Comparison of ENCODE assay signal across 8 cellular contexts in the genomic region with DNA sequence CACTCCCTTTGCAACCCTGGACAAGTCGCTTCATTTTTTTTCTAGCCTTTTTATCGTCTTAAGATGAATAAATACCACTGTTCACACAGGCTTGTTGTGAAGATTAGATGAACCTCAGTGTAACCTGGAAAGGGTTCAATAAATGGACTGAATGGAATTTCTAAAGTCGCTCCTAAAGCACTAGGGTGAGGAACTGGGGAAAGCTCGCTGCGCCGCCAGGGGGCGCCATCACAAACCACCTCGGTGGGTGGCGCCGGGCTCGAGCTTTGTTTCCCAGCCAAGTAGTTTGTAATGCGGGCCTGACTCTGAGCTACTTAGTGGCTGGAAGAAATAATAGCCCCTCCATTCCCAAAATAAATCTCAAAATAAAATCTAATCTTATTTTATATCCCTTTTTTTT. TPM values are rescaled to one million over a fixed set of nuclear protein-coding genes. Genes with fewer than 3 reads are reported as not detected.
A peak's percentile ranks its signal among the peaks of the same experiment; 100 is the strongest.
DNase-seq lines count a peak whose midpoint lies in the region; ATAC-seq and TF ChIP-seq lines count a peak whose summit lies in the region.

No MANE protein-coding gene starts in this region.

- no peak overlapping the region for H2BK5ac ChIP-seq in mesenchymal stem cell (ENCODE audit: low read depth, low read length, poor library complexity, severe bottlenecking)

- H3K79me2 ChIP-seq in PC-9 (ENCODE audit: low read depth) = peaks cover 37% of the 10 kb centered on the region

- no peaks in the 10 kb centered on the region for H3K9me2 ChIP-seq in PC-9 (ENCODE audit: insufficient read depth)

- no peak overlapping the region for H2BK120ac ChIP-seq in mesenchymal stem cell (ENCODE audit: low read depth, low read length)

- H3K27me3 ChIP-seq in PC-9 (ENCODE audit: insufficient read depth, low read depth) = no peaks in the 10 kb centered on the region
- H3K27me3 ChIP-seq in mesenchymal stem cell (ENCODE audit: control insufficient read depth in 1 of 2, insufficient read depth in 1 of 2, low read length in 2 of 2) = peaks cover 21 to 59% of the 10 kb centered on the region in 2 experiments

- H3K9me3 ChIP-seq in PC-9 (ENCODE audit: insufficient read depth, low read depth) (no peaks in the 10 kb centered on the region), mesenchymal stem cell (ENCODE audit: control insufficient read depth, low read length) (no peaks in the 10 kb centered on the region)

- no peak overlapping the region for H2AK5ac ChIP-seq in mesenchymal stem cell (ENCODE audit: low read length, severe bottlenecking)

- CTCF ChIA-PET in PC-9 (lab: Charles Lee) = interaction anchor here (0.5 to 4.2 kb wide), 23 partner anchors 12 to 1242 kb away, joined by 3 to 50 read pairs (median 5); no protein-coding TSS in a partner anchor

- POLR2A ChIA-PET in PC-9 (lab: Charles Lee; ENCODE audit: unreplicated experiment) = interaction anchor here (0.7 kb wide), 2 partner anchors 21 to 244 kb away, joined by 8 to 15 read pairs; no protein-coding TSS in a partner anchor

- H2AFZ ChIP-seq in PC-9 (no peak overlapping the region), mesenchymal stem cell (ENCODE audit: low read depth, low read length) (no peak overlapping the region)

- peaks cover 28% of the 10 kb centered on the region for H3F3A ChIP-seq in PC-9 (ENCODE audit: insufficient read depth, low read depth)

- H3K27ac ChIP-seq in PC-9 = no peak overlapping the region
- no peak overlapping the region for H3K27ac ChIP-seq in mesenchymal stem cell (ENCODE audit: low read length, poor library complexity, severe bottlenecking)

- DNase-seq in AG09319 (ENCODE audit: extremely low read depth, low read depth) = no peak
- peak; percentile 63 for DNase-seq in GM20000 (ENCODE audit: low spot score)
- peak in 1 of 2 experiments; percentile 40 for DNase-seq in PC-9
- peak; percentile 64 to 66 for DNase-seq in activated T-helper 1 cell treated with anti-CD3 and anti-CD28 coated beads, Interleukin-2, amount 50 U/mL, for 16 hours (ENCODE audit: low read depth in 1 of 2, low spot score in 1 of 2)
- peak; percentile 88 for DNase-seq in Right ventricle myocardium inferior (ENCODE audit: missing footprints)
- peak; percentile 54 to 73 for DNase-seq in stimulated activated CD4-positive, alpha-beta T cell treated with anti-CD3 and anti-CD28 coated beads, Interleukin-12 subunit alpha, Interleukin-12 subunit beta, amount 100 ng/mL, for 24 hours (ENCODE audit: low read depth in 2 of 2)
- no peak for DNase-seq in mesenchymal stem cell
- DNase-seq in NCI-H345 (lab: John Stamatoyannopoulos, UW) = no peak

- WGBS in mesenchymal stem cell = 42% methylated on average over 9 of the region's 12 CpGs

- no peak overlapping the region for H3K9ac ChIP-seq in mesenchymal stem cell (ENCODE audit: low read length)

- H4K8ac ChIP-seq in mesenchymal stem cell (ENCODE audit: low read length) = no peak overlapping the region

- H3K4me1 ChIP-seq in PC-9 (replicated peaks; ENCODE audit: insufficient read depth) = peaks cover 34% of the 10 kb centered on the region
- H3K4me1 ChIP-seq in mesenchymal stem cell (ENCODE audit: control insufficient read depth, insufficient read depth, low read depth, low read length) = no peaks in the 10 kb centered on the region

- H4K20me1 ChIP-seq in PC-9 (ENCODE audit: insufficient read depth) = no peaks in the 10 kb centered on the region

- no peak overlapping the region for H4K91ac ChIP-seq in mesenchymal stem cell (ENCODE audit: low read length)

- H3K18ac ChIP-seq in mesenchymal stem cell (ENCODE audit: low read depth in 1 of 2, low read length in 2 of 2) = no peak overlapping the region

- H2BK15ac ChIP-seq in mesenchymal stem cell (ENCODE audit: low read depth, poor library complexity, severe bottlenecking) = no peak overlapping the region

- H3K23ac ChIP-seq in mesenchymal stem cell (ENCODE audit: low read length in 2 of 2) = no peak overlapping the region

- H3K79me1 ChIP-seq in mesenchymal stem cell (replicated peaks; ENCODE audit: low read length, poor library complexity, severe bottlenecking) = no peaks in the 10 kb centered on the region

- no peak overlapping the region for H2BK12ac ChIP-seq in mesenchymal stem cell (ENCODE audit: low read length in 2 of 2)

- peaks cover 22% of the 10 kb centered on the region for H3K36me3 ChIP-seq in PC-9 (ENCODE audit: low read depth)
- no peaks in the 10 kb centered on the region for H3K36me3 ChIP-seq in mesenchymal stem cell (ENCODE audit: control insufficient read depth in 1 of 2, insufficient read depth in 2 of 2, low read depth in 1 of 2, low read length in 2 of 2)

- no peak overlapping the region for H3K4ac ChIP-seq in mesenchymal stem cell (ENCODE audit: low read depth in 1 of 2, low read length in 2 of 2)

- no peak overlapping the region for H3K4me3 ChIP-seq in PC-9
- H3K4me3 ChIP-seq in mesenchymal stem cell (ENCODE audit: insufficient read depth in 1 of 2, low read depth in 1 of 2, low read length in 2 of 2) = no peak overlapping the region

- TF ChIP-seq CTCF in AG09319 (IDR thresholded peaks at IDR 0.05; ENCODE audit: low read depth, low read length) = peak; percentile 54
- peak; percentile 61 for TF ChIP-seq CTCF in GM20000 (IDR thresholded peaks at IDR 0.05; ENCODE audit: extremely low read depth, missing control alignments)
- peak; percentile 80 for TF ChIP-seq CTCF in PC-9 (conservative IDR thresholded peaks at IDR 0.05)

- intact Hi-C loops in PC-9 (cut with micrococcal nuclease; ENCODE audit: unreplicated experiment) = no loop called here
- intact Hi-C loops in Right ventricle myocardium inferior (cut with DNase I) = no loop called here

- no peak for ATAC-seq in Right ventricle myocardium inferior

- no peak overlapping the region for H3K14ac ChIP-seq in mesenchymal stem cell (ENCODE audit: low read length in 2 of 2)

- H3K4me2 ChIP-seq in PC-9 (no peak overlapping the region), mesenchymal stem cell (ENCODE audit: low read length, poor library complexity, severe bottlenecking) (no peak overlapping the region)

- no TSS peak for BruUV-seq in PC-9 (replicated peaks; lab: Mats Ljungman, UMichigan)

RNA-seq across cellular contexts. Expression of gene CEACAM6, which starts 2.2 kb away (rescaled TPM):
- total RNA-seq in PC-9 (2021) (265 and 468 TPM in 2 replicates), Right ventricle myocardium inferior (not detected)
- polyA plus RNA-seq in mesenchymal stem cell (2013, experiment 1 of 2) = not detected
- not detected for polyA plus RNA-seq in mesenchymal stem cell (2013, experiment 2 of 2)

RNA-seq across cellular contexts. Expression of gene CEACAM3, which starts 43.2 kb away (rescaled TPM):
- not detected in 2 replicates for total RNA-seq in PC-9 (2021)
- 0.32 TPM for total RNA-seq in Right ventricle myocardium inferior
- not detected for polyA plus RNA-seq in mesenchymal stem cell (2013, experiment 1 of 2)
- polyA plus RNA-seq in mesenchymal stem cell (2013, experiment 2 of 2) = not detected

RNA-seq across cellular contexts. Expression of gene CEACAM5, which starts 44.7 kb away (rescaled TPM):
- total RNA-seq in PC-9 (2021) = 18.1 and 23.3 TPM in 2 replicates
- not detected for total RNA-seq in Right ventricle myocardium inferior
- polyA plus RNA-seq in mesenchymal stem cell (2013, experiment 1 of 2) = not detected
- polyA plus RNA-seq in mesenchymal stem cell (2013, experiment 2 of 2) = not detected

Comparison
In these comparisons a context has a peak if more than half of its experiments do, and no peak if none do; other contexts are left out.
1. DNase-seq: peak in GM20000 (single experiment), activated T-helper 1 cell treated with anti-CD3 and anti-CD28 coated beads, Interleukin-2, amount 50 U/mL, for 16 hours (2 of 2), Right ventricle myocardium inferior (single experiment) and stimulated activated CD4-positive, alpha-beta T cell treated with anti-CD3 and anti-CD28 coated beads, Interleukin-12 subunit alpha, Interleukin-12 subunit beta, amount 100 ng/mL, for 24 hours (2 of 2); none in AG09319 (single experiment), mesenchymal stem cell (single experiment) and NCI-H345 (single experiment).
2. RNA of gene CEACAM6, which starts 2.2 kb away (total RNA-seq): 265 to 468 TPM in PC-9; not detected in Right ventricle myocardium inferior (single experiment); every median in the first group is over 100 times any median in the second.
3. RNA of gene CEACAM5, which starts 44.7 kb away (total RNA-seq): 18.1 to 23.3 TPM in PC-9; not detected in Right ventricle myocardium inferior (single experiment); every median in the first group is over 10 times any median in the second.
4. Peak in every context shown above with its lines, with median percentiles within 50 percentile points of each other: CTCF ChIP-seq.